Comparison of ENCODE assay signal across 13 cellular contexts in genomic region chr5:139012170-139012569, GRCh38.
"Had no signal": no experiment of that assay in that cellular context is flagged by ENCODE, and none has a peak within 500 bp of the region (broad histone marks: within the 10 kb centered on the region; RNA-seq: fewer than 3 reads in every experiment).

No MANE protein-coding gene starts in this region.

- H3K9me3 Mint-ChIP-seq: activated B cell treated with CpG ODN at 0.5 μM for 24 hours had no signal

- H3K4me1 Mint-ChIP-seq: activated B cell treated with CpG ODN at 0.5 μM for 24 hours; activated CD4-positive, alpha-beta memory T cell treated with anti-CD3 and anti-CD28 coated beads, Interleukin-2, amount 10 ng/mL, durations not matched to agents 7 days and 5 days; stimulated activated memory B cell treated with anti-CD40 and anti-IgM and Interleukin-4, amounts not matched to agents 10 μg/mL and 1 μg/mL and 100 μg/mL, for 72 hours; T-helper 17 cell had no signal

- H3K4me3 Mint-ChIP-seq: activated B cell treated with CpG ODN at 0.5 μM for 24 hours; activated CD4-positive, alpha-beta memory T cell treated with anti-CD3 and anti-CD28 coated beads, Interleukin-2, amount 10 ng/mL, durations not matched to agents 7 days and 5 days; stimulated activated memory B cell treated with anti-CD40 and anti-IgM and Interleukin-4, amounts not matched to agents 10 μg/mL and 1 μg/mL and 100 μg/mL, for 72 hours had no signal

- DNase-seq: activated B cell treated with CpG ODN at 0.5 μM for 24 hours; activated CD4-positive, alpha-beta memory T cell treated with anti-CD3 and anti-CD28 coated beads, Interleukin-2, amount 10 ng/mL, durations not matched to agents 7 days and 5 days; activated T-cell treated with anti-CD3 and anti-CD28 coated beads, Interleukin-2, amount 50 U/mL, for 72 hours; dermis blood vessel endothelial cell; esophagus squamous epithelium; foreskin fibroblast; left colon; posterior cingulate gyrus; right cardiac atrium; T-helper 17 cell; transverse colon had no signal

- H3K27ac Mint-ChIP-seq: activated B cell treated with CpG ODN at 0.5 μM for 24 hours; activated CD4-positive, alpha-beta memory T cell treated with anti-CD3 and anti-CD28 coated beads, Interleukin-2, amount 10 ng/mL, durations not matched to agents 7 days and 5 days; activated T-cell treated with anti-CD3 and anti-CD28 coated beads, Interleukin-2, amount 50 U/mL, for 72 hours; brain; stimulated activated memory B cell treated with anti-CD40 and anti-IgM and Interleukin-4, amounts not matched to agents 10 μg/mL and 1 μg/mL and 100 μg/mL, for 72 hours; T-helper 17 cell had no signal

- ATAC-seq: activated T-cell treated with anti-CD3 and anti-CD28 coated beads, Interleukin-2, amount 50 U/mL, for 72 hours; right cardiac atrium; stimulated activated memory B cell treated with anti-CD40 and anti-IgM and Interleukin-4, amounts not matched to agents 10 μg/mL and 1 μg/mL and 100 μg/mL, for 72 hours; T-helper 17 cell had no signal

- H3K27me3 Mint-ChIP-seq: activated B cell treated with CpG ODN at 0.5 μM for 24 hours; activated CD4-positive, alpha-beta memory T cell treated with anti-CD3 and anti-CD28 coated beads, Interleukin-2, amount 10 ng/mL, durations not matched to agents 7 days and 5 days; brain; stimulated activated memory B cell treated with anti-CD40 and anti-IgM and Interleukin-4, amounts not matched to agents 10 μg/mL and 1 μg/mL and 100 μg/mL, for 72 hours; T-helper 17 cell had no signal
